In genomic region chrX:95152810-95153209, GRCh38 we compare ENCODE assay signal across 29 cellular contexts.
"Had no signal": no experiment of that assay in that cellular context is flagged by ENCODE, and none has a peak within 500 bp of the region (broad histone marks: within the 10 kb centered on the region; RNA-seq: fewer than 3 reads in every experiment).

No MANE protein-coding gene starts in this region.

- H3K4me3 Mint-ChIP-seq: stimulated activated effector memory CD8-positive, alpha-beta T cell treated with anti-CD3 and anti-CD28 coated beads, Interleukin-12 subunit alpha, Interleukin-12 subunit beta, amount 100 ng/mL, for 72 hours; stimulated activated memory B cell treated with anti-CD40 and anti-IgM and Interleukin-4, amounts not matched to agents 10 μg/mL and 1 μg/mL and 100 μg/mL, for 72 hours; stimulated activated naive B cell treated with anti-CD40 and anti-IgM and Interleukin-4, amounts not matched to agents 10 μg/mL and 1 μg/mL and 100 μg/mL, for 72 hours; stimulated activated naive CD8-positive, alpha-beta T cell treated with anti-CD3 and anti-CD28 coated beads, Interleukin-15, amount 100 ng/mL, for 72 hours; stimulated activated naive CD8-positive, alpha-beta T cell treated with anti-CD3 and anti-CD28 coated beads, Interleukin-15, Interleukin-2, amounts not matched to agents 100 ng/mL and 50 ng/mL, for 24 hours; type B pancreatic cell had no signal

- H3K36me3 Mint-ChIP-seq: stimulated activated effector memory CD8-positive, alpha-beta T cell treated with anti-CD3 and anti-CD28 coated beads, Interleukin-12 subunit alpha, Interleukin-12 subunit beta, amount 100 ng/mL, for 72 hours; stimulated activated memory B cell treated with anti-CD40 and anti-IgM and Interleukin-4, amounts not matched to agents 10 μg/mL and 1 μg/mL and 100 μg/mL, for 72 hours; stimulated activated naive B cell treated with anti-CD40 and anti-IgM and Interleukin-4, amounts not matched to agents 10 μg/mL and 1 μg/mL and 100 μg/mL, for 72 hours; type B pancreatic cell had no signal

- H3K4me3 ChIP-seq: stomach, suprapubic skin, testis, thoracic aorta, thyroid gland, tibial artery, tibial nerve, transverse colon, upper lobe of left lung, upper lobe of right lung, uterus, vagina had no signal

- H3K27me3 Mint-ChIP-seq: stimulated activated memory B cell treated with anti-CD40 and anti-IgM and Interleukin-4, amounts not matched to agents 10 μg/mL and 1 μg/mL and 100 μg/mL, for 72 hours; stimulated activated naive B cell treated with anti-CD40 and anti-IgM and Interleukin-4, amounts not matched to agents 10 μg/mL and 1 μg/mL and 100 μg/mL, for 72 hours; stimulated activated naive CD8-positive, alpha-beta T cell treated with anti-CD3 and anti-CD28 coated beads, Interleukin-15, amount 100 ng/mL, for 72 hours; stimulated activated naive CD8-positive, alpha-beta T cell treated with anti-CD3 and anti-CD28 coated beads, Interleukin-15, Interleukin-2, amounts not matched to agents 100 ng/mL and 50 ng/mL, for 24 hours; type B pancreatic cell had no signal

- DNase-seq: stimulated activated CD4-positive, alpha-beta T cell treated with anti-CD3 and anti-CD28 coated beads, Interleukin-2, amount 100 ng/mL, for 48 hours; stimulated activated CD4-positive, alpha-beta T cell treated with anti-CD3 and anti-CD28 coated beads, Interleukin-4, amount 100 ng/mL, for 1 hour; stimulated activated CD4-positive, alpha-beta T cell treated with anti-CD3 and anti-CD28 coated beads, Interleukin-4, amount 100 ng/mL, for 24 hours; stimulated activated CD4-positive, alpha-beta T cell treated with anti-CD3 and anti-CD28 coated beads, Interleukin-4, amount 100 ng/mL, for 4 hours; stimulated activated CD8-positive, alpha-beta memory T cell treated with anti-CD3 and anti-CD28 coated beads, Interleukin-4, amount 100 ng/mL, for 48 hours; stimulated activated naive B cell treated with anti-CD40 and anti-IgM and Interleukin-4, amounts not matched to agents 10 μg/mL and 1 μg/mL and 100 μg/mL, for 72 hours; stimulated activated naive CD4-positive, alpha-beta T cell; stimulated activated naive CD4-positive, alpha-beta T cell treated with Interleukin-2 at 50 U/mL for 16 hours; stimulated activated naive CD8-positive, alpha-beta T cell treated with anti-CD3 and anti-CD28 coated beads, Interleukin-15, amount 100 ng/mL, for 72 hours; stimulated activated naive CD8-positive, alpha-beta T cell treated with anti-CD3 and anti-CD28 coated beads, Interleukin-15, Interleukin-2, amounts not matched to agents 100 U/mL and 50 U/mL, for 24 hours; stomach; substantia nigra; testis; thyroid gland; tibial artery; transverse colon; trophoblast cell; upper lobe of left lung; upper lobe of right lung; uterus had no signal

- ATAC-seq: stimulated activated effector memory CD8-positive, alpha-beta T cell treated with anti-CD3 and anti-CD28 coated beads, Interleukin-12 subunit alpha, Interleukin-12 subunit beta, amount 100 ng/mL, for 72 hours; stimulated activated memory B cell treated with anti-CD40 and anti-IgM and Interleukin-4, amounts not matched to agents 10 μg/mL and 1 μg/mL and 100 μg/mL, for 72 hours; stimulated activated naive B cell treated with anti-CD40 and anti-IgM and Interleukin-4, amounts not matched to agents 10 μg/mL and 1 μg/mL and 100 μg/mL, for 72 hours; stimulated activated naive CD8-positive, alpha-beta T cell treated with anti-CD3 and anti-CD28 coated beads, Interleukin-15, amount 100 ng/mL, for 72 hours; stimulated activated naive CD8-positive, alpha-beta T cell treated with anti-CD3 and anti-CD28 coated beads, Interleukin-15, Interleukin-2, amounts not matched to agents 100 U/mL and 50 U/mL, for 24 hours; upper lobe of right lung had no signal

- H3K4me1 Mint-ChIP-seq: stimulated activated effector memory CD8-positive, alpha-beta T cell treated with anti-CD3 and anti-CD28 coated beads, Interleukin-12 subunit alpha, Interleukin-12 subunit beta, amount 100 ng/mL, for 72 hours; stimulated activated memory B cell treated with anti-CD40 and anti-IgM and Interleukin-4, amounts not matched to agents 10 μg/mL and 1 μg/mL and 100 μg/mL, for 72 hours; stimulated activated naive B cell treated with anti-CD40 and anti-IgM and Interleukin-4, amounts not matched to agents 10 μg/mL and 1 μg/mL and 100 μg/mL, for 72 hours; stimulated activated naive CD8-positive, alpha-beta T cell treated with anti-CD3 and anti-CD28 coated beads, Interleukin-15, amount 100 ng/mL, for 72 hours had no signal

- H3K27me3 ChIP-seq: suprapubic skin, testis, thyroid gland, tibial artery, tibial nerve, transverse colon, upper lobe of left lung, upper lobe of right lung, uterus, vagina had no signal

- H3K27ac ChIP-seq: stomach, suprapubic skin, testis, thoracic aorta, thyroid gland, tibial artery, tibial nerve, transverse colon, upper lobe of left lung, upper lobe of right lung, uterus, vagina had no signal

- H3K9me3 ChIP-seq: suprapubic skin, testis, thoracic aorta, thyroid gland, tibial artery, tibial nerve, transverse colon, upper lobe of left lung, upper lobe of right lung, uterus, vagina had no signal

- H3K27ac Mint-ChIP-seq: stimulated activated effector memory CD8-positive, alpha-beta T cell treated with anti-CD3 and anti-CD28 coated beads, Interleukin-12 subunit alpha, Interleukin-12 subunit beta, amount 100 ng/mL, for 72 hours; stimulated activated memory B cell treated with anti-CD40 and anti-IgM and Interleukin-4, amounts not matched to agents 10 μg/mL and 1 μg/mL and 100 μg/mL, for 72 hours; stimulated activated naive B cell treated with anti-CD40 and anti-IgM and Interleukin-4, amounts not matched to agents 10 μg/mL and 1 μg/mL and 100 μg/mL, for 72 hours; stimulated activated naive CD8-positive, alpha-beta T cell treated with anti-CD3 and anti-CD28 coated beads, Interleukin-15, amount 100 ng/mL, for 72 hours; stimulated activated naive CD8-positive, alpha-beta T cell treated with anti-CD3 and anti-CD28 coated beads, Interleukin-15, Interleukin-2, amounts not matched to agents 100 ng/mL and 50 ng/mL, for 24 hours; type B pancreatic cell had no signal

- FAIRE-seq: urothelium cell line had no signal

- H3K9me3 Mint-ChIP-seq: stimulated activated naive B cell treated with anti-CD40 and anti-IgM and Interleukin-4, amounts not matched to agents 10 μg/mL and 1 μg/mL and 100 μg/mL, for 72 hours; type B pancreatic cell had no signal

- H3K4me1 ChIP-seq: stomach, suprapubic skin, testis, thyroid gland, tibial artery, tibial nerve, transverse colon, upper lobe of left lung, upper lobe of right lung, uterus, vagina had no signal

- H3K36me3 ChIP-seq: stomach, suprapubic skin, thoracic aorta, thyroid gland, tibial artery, tibial nerve, transverse colon, upper lobe of left lung, upper lobe of right lung, uterus, vagina had no signal
